In the genomic region with DNA sequence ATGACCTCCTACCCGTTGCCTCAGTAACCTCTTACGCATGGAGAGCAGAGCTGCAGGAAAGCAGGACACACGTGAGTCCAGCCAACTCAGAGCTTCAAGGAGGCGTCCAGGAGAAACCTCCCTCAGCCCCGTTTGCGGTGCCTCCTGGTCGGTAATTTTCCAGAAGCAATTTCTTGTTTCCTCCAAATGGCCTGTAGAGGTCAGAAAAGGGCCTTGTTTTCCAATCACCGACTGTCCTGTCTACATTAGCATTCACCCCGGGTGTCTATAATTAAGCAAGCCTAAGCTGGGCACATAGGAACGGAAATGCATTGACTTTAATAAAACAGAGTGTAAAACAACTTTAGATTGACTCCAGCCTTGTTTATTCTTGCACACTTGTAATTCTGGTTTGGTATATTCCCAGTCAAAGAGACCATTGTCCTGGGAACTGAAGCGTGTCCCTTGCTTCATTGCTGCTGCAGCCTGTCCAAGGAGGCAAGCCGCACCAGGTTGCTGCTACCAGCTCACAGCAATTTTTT, we compare ENCODE assay signal across 8 cellular contexts.
A peak's percentile ranks its signal among the peaks of the same experiment; 100 is the strongest.
DNase-seq lines count a peak whose midpoint lies in the region; ATAC-seq and TF ChIP-seq lines count a peak whose summit lies in the region.

No MANE protein-coding gene starts in this region.

- intact Hi-C loops in testis (cut with DNase I; ENCODE audit: low total_unique reads): loop anchor here (5.0 kb wide), 1 partner anchor 1331 kb away; no protein-coding TSS in a partner anchor

- DNase-seq in ELF-1 (ENCODE audit: low read depth, low spot score): peak; percentile 78
- DNase-seq in NAMALWA (ENCODE audit: low spot score): peak; percentile 55
- DNase-seq in hypothalamus (lab: John Stamatoyannopoulos, UW): peak in 40 of 51 donors; percentile 6 to 85 (median 36)
- peak; percentile 29 for DNase-seq in testis
- no peak for DNase-seq in GF-D8 (lab: John Stamatoyannopoulos, UW)
- no peak for DNase-seq in NCI-H187 (lab: John Stamatoyannopoulos, UW)

- no peak overlapping the region for H3K4me3 ChIP-seq in testis

- ATAC-seq in GM18520 (IDR thresholded peaks at IDR 0.05; ENCODE audit: unreplicated experiment): no peak

- H3K9me3 ChIP-seq in testis: no peaks in the 10 kb centered on the region

- peak; percentile 28 to 49 (median 29) for TF ChIP-seq CTCF in testis (IDR thresholded peaks at IDR 0.05)

- WGBS in testis, 2 donors: 33 to 47% methylated on average over 11 to 12 of the region's 12 CpGs

- H3K36me3 ChIP-seq in testis (ENCODE audit: low read depth, missing control alignments): no peaks in the 10 kb centered on the region

- H3K27me3 ChIP-seq in testis: no peaks in the 10 kb centered on the region

- no peaks in the 10 kb centered on the region for H3K4me1 ChIP-seq in testis

- H3K27ac ChIP-seq in angular gyrus (ENCODE audit: low read depth, low read length) (peak overlapping the region; percentile 91), testis (no peak overlapping the region)

- no peak for TF ChIP-seq POLR2A in testis (IDR thresholded peaks at IDR 0.05)

Comparison
In these comparisons a context has a peak if more than half of its experiments do, and no peak if none do; other contexts are left out.
1. DNase-seq: peak in ELF-1 (single experiment), NAMALWA (single experiment), hypothalamus (40 of 51) and testis (single experiment); none in GF-D8 (single experiment) and NCI-H187 (0 of 2).